19 cellular contexts compared by ENCODE assay signal in the genomic region with DNA sequence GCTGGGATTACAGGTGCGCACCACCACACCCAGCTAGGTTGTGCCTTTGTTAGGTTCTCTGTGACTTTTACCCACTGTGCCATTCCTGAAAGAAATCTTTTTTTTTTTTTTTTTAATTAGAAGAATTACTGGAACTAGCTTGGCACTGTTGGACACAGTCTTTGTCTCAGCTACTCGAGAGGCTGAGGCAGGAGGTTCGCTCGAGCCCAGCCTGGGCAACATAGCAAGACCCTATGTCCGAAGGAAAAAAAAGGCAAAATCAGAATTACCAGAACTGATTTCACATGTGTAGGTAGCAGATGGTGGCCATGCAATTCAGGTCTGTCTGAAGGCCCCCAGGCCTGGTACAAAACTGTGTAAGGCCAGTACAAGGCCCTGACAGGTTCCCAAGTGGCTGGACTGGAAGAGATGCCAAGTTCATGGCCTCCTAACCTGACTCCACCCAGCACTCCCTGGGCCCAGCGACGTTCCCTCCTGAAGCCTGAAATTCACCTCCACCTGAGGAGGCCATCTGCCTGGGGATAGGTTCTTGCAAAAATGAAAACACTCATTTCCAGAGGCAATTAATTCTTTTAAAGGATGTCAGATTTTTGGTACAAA. TPM values are rescaled to one million over a fixed set of nuclear protein-coding genes. Genes with fewer than 3 reads are reported as not detected.
A peak's percentile ranks its signal among the peaks of the same experiment; 100 is the strongest.
DNase-seq lines count a peak whose midpoint lies in the region; ATAC-seq and TF ChIP-seq lines count a peak whose summit lies in the region.
"Had no signal": no experiment of that assay in that cellular context is flagged by ENCODE, and none has a peak within 500 bp of the region (broad histone marks: within the 10 kb centered on the region; RNA-seq: fewer than 3 reads in every experiment).

No MANE protein-coding gene starts in this region.

- H3K4me2 ChIP-seq in BLaER1 treated with 17β-estradiol and CSF1 and Interleukin-3, amounts not matched to agents 10 nM and 100 nM, result peak overlapping the region in 6 of 11 experiments; percentile 1 to 65 (median 23); a peak in 8 of 22 replicates

- H3K9ac ChIP-seq in BLaER1 treated with 17β-estradiol and CSF1 and Interleukin-3, amounts not matched to agents 10 nM and 100 nM, result no peak overlapping the region
- H3K9ac ChIP-seq in SK-N-MC (ENCODE audit: insufficient read length), result no peak overlapping the region

- H3K4me3 Mint-ChIP-seq in activated CD4-positive, alpha-beta memory T cell treated with anti-CD3 and anti-CD28 coated beads for 36 hours, result no peak overlapping the region
- H3K4me3 Mint-ChIP-seq in activated CD4-positive, alpha-beta memory T cell treated with anti-CD3 and anti-CD28 coated beads, Interleukin-2, amount 10 ng/mL, durations not matched to agents 7 days and 5 days, result no peak overlapping the region
- H3K4me3 Mint-ChIP-seq: CD4-positive, CD25-positive, alpha-beta regulatory T cell had no signal

- peak overlapping the region in 3 of 11 experiments; percentile 24 to 32 (median 32); a peak in 3 of 22 replicates for H3K27ac ChIP-seq in BLaER1 treated with 17β-estradiol and CSF1 and Interleukin-3, amounts not matched to agents 10 nM and 100 nM
- H3K27ac ChIP-seq in SK-N-MC (0 out of 2 replicates have a peak overlapping the region, but pooled peaks have one; percentile 19), coronary artery (no peak overlapping the region)

- no peak for TF ChIP-seq CTCF in coronary artery (IDR thresholded peaks at IDR 0.05)

- H3K27me3 ChIP-seq in BLaER1 treated with 17β-estradiol and CSF1 and Interleukin-3, amounts not matched to agents 10 nM and 100 nM, result no peaks in the 10 kb centered on the region

- H3K4me1 ChIP-seq in BLaER1 treated with 17β-estradiol and CSF1 and Interleukin-3, amounts not matched to agents 10 nM and 100 nM, result peaks cover 29 to 68% (median 55%) of the 10 kb centered on the region in 10 experiments

- peak overlapping the region; percentile 49 for H3K27ac Mint-ChIP-seq in activated CD4-positive, alpha-beta memory T cell treated with anti-CD3 and anti-CD28 coated beads for 36 hours
- H3K27ac Mint-ChIP-seq in activated CD4-positive, alpha-beta memory T cell treated with anti-CD3 and anti-CD28 coated beads, Interleukin-2, amount 10 ng/mL, durations not matched to agents 7 days and 5 days, result no peak overlapping the region

- H3K36me3 Mint-ChIP-seq in activated CD4-positive, alpha-beta memory T cell treated with anti-CD3 and anti-CD28 coated beads for 36 hours, result peaks cover 20% of the 10 kb centered on the region
- H3K36me3 Mint-ChIP-seq in activated CD4-positive, alpha-beta memory T cell treated with anti-CD3 and anti-CD28 coated beads, Interleukin-2, amount 10 ng/mL, durations not matched to agents 7 days and 5 days (ENCODE audit: low read depth), result peaks cover 54% of the 10 kb centered on the region

- no peak for DNase-seq in activated CD4-positive, alpha-beta memory T cell treated with anti-CD3 and anti-CD28 coated beads for 36 hours
- no peak for DNase-seq in activated CD4-positive, alpha-beta memory T cell treated with anti-CD3 and anti-CD28 coated beads, Interleukin-2, amount 10 ng/mL, durations not matched to agents 7 days and 5 days
- DNase-seq in SK-N-MC (ENCODE audit: low read depth, low spot score) (no peak), coronary artery (ENCODE audit: low spot score) (peak; percentile 59), NCI-H1930 (lab: John Stamatoyannopoulos, UW) (no peak), NCI-H446 treated with DMSO at 0.1 percent for 48 hours (lab: John Stamatoyannopoulos, UW) (no peak)
- DNase-seq: 8988T; CD4-positive, CD25-positive, alpha-beta regulatory T cell; DMS53; KG1; NCI-H187; NCI-H226; NCI-H524 treated with DMSO at 0.1 percent for 48 hours; PC-3; RPMI8226; SIG-M5 had no signal

- H3K4me3 ChIP-seq in BLaER1 treated with 17β-estradiol and CSF1 and Interleukin-3, amounts not matched to agents 10 nM and 100 nM, result no peak overlapping the region
- H3K4me3 ChIP-seq in SK-N-MC (no peak overlapping the region), coronary artery (no peak overlapping the region)

- ATAC-seq in GM21381 (IDR thresholded peaks at IDR 0.05; ENCODE audit: unreplicated experiment), result no peak
- ATAC-seq: PC-3 had no signal

- H3K9me3 Mint-ChIP-seq in activated CD4-positive, alpha-beta memory T cell treated with anti-CD3 and anti-CD28 coated beads for 36 hours, result no peaks in the 10 kb centered on the region
- no peaks in the 10 kb centered on the region for H3K9me3 Mint-ChIP-seq in activated CD4-positive, alpha-beta memory T cell treated with anti-CD3 and anti-CD28 coated beads, Interleukin-2, amount 10 ng/mL, durations not matched to agents 7 days and 5 days
- H3K9me3 Mint-ChIP-seq: CD4-positive, CD25-positive, alpha-beta regulatory T cell had no signal

- H4K20me1 ChIP-seq in BLaER1 treated with 17β-estradiol and CSF1 and Interleukin-3, amounts not matched to agents 10 nM and 100 nM, result peaks cover 22 to 90% (median 62%) of the 10 kb centered on the region in 11 experiments; a peak in 21 of 22 replicates

- H3K9me3 ChIP-seq in BLaER1 treated with 17β-estradiol and CSF1 and Interleukin-3, amounts not matched to agents 10 nM and 100 nM (replicated peaks in 1 of 11), result no peaks in the 10 kb centered on the region
- no peaks in the 10 kb centered on the region for H3K9me3 ChIP-seq in SK-N-MC (ENCODE audit: low read depth, low read length)

- intact Hi-C loops in activated CD4-positive, alpha-beta memory T cell treated with anti-CD3 and anti-CD28 coated beads for 36 hours (cut with micrococcal nuclease), result no loop called here

- no peaks in the 10 kb centered on the region for H3K27me3 Mint-ChIP-seq in activated CD4-positive, alpha-beta memory T cell treated with anti-CD3 and anti-CD28 coated beads for 36 hours
- H3K27me3 Mint-ChIP-seq in activated CD4-positive, alpha-beta memory T cell treated with anti-CD3 and anti-CD28 coated beads, Interleukin-2, amount 10 ng/mL, durations not matched to agents 7 days and 5 days, result no peaks in the 10 kb centered on the region
- H3K27me3 Mint-ChIP-seq: CD4-positive, CD25-positive, alpha-beta regulatory T cell had no signal

- POLR2A ChIA-PET in activated CD4-positive, alpha-beta memory T cell treated with anti-CD3 and anti-CD28 coated beads for 36 hours (lab: Charles Lee), result interaction anchor here (1.0 kb wide), 1 partner anchor 39 kb away, joined by 3 read pairs; no protein-coding TSS in a partner anchor
- POLR2A ChIA-PET in activated CD4-positive, alpha-beta memory T cell treated with anti-CD3 and anti-CD28 coated beads, Interleukin-2, amount 10 ng/mL, durations not matched to agents 7 days and 5 days (lab: Charles Lee), result no interaction called here

- CTCF ChIA-PET in activated CD4-positive, alpha-beta memory T cell treated with anti-CD3 and anti-CD28 coated beads for 36 hours (lab: Charles Lee), result no interaction called here
- CTCF ChIA-PET in activated CD4-positive, alpha-beta memory T cell treated with anti-CD3 and anti-CD28 coated beads, Interleukin-2, amount 10 ng/mL, durations not matched to agents 7 days and 5 days (lab: Charles Lee), result interaction anchor here (1.5 kb wide), 1 partner anchor 163 kb away, joined by 3 read pairs; no protein-coding TSS in a partner anchor

- H3K36me3 ChIP-seq in BLaER1 treated with 17β-estradiol and CSF1 and Interleukin-3, amounts not matched to agents 10 nM and 100 nM, result peaks cover 34 to 57% (median 48%) of the 10 kb centered on the region in 11 experiments
- H3K36me3 ChIP-seq in SK-N-MC (ENCODE audit: insufficient read depth, low read length), result peaks cover 32% of the 10 kb centered on the region; the same call in 1 of the 2 replicates

- H3K4me1 Mint-ChIP-seq in activated CD4-positive, alpha-beta memory T cell treated with anti-CD3 and anti-CD28 coated beads for 36 hours (ENCODE audit: low read depth), result peaks cover 20% of the 10 kb centered on the region
- H3K4me1 Mint-ChIP-seq in activated CD4-positive, alpha-beta memory T cell treated with anti-CD3 and anti-CD28 coated beads, Interleukin-2, amount 10 ng/mL, durations not matched to agents 7 days and 5 days, result peaks cover 33% of the 10 kb centered on the region

RNA-seq across cellular contexts. Expression of a gene that starts 23.0 kb away (rescaled TPM):
- total RNA-seq in activated CD4-positive, alpha-beta memory T cell treated with anti-CD3 and anti-CD28 coated beads for 36 hours, result 10 to 100 TPM; 64.9 to 73.1 TPM
- 100 to 1,000 TPM; 168 to 179 TPM for total RNA-seq in activated CD4-positive, alpha-beta memory T cell treated with anti-CD3 and anti-CD28 coated beads, Interleukin-2, amount 10 ng/mL, durations not matched to agents 7 days and 5 days

RNA-seq across cellular contexts. Expression of a gene that starts 36.4 kb away (rescaled TPM):
- not detected for total RNA-seq in activated CD4-positive, alpha-beta memory T cell treated with anti-CD3 and anti-CD28 coated beads for 36 hours
- not detected for total RNA-seq in activated CD4-positive, alpha-beta memory T cell treated with anti-CD3 and anti-CD28 coated beads, Interleukin-2, amount 10 ng/mL, durations not matched to agents 7 days and 5 days
- total RNA-seq: CD4-positive, CD25-positive, alpha-beta regulatory T cell; H4; PC-3 had no signal

RNA-seq across cellular contexts. Expression of a gene that starts 48.2 kb away (rescaled TPM):
- total RNA-seq in activated CD4-positive, alpha-beta memory T cell treated with anti-CD3 and anti-CD28 coated beads for 36 hours, result 10 to 100 TPM; 34.0 to 36.0 TPM
- total RNA-seq in activated CD4-positive, alpha-beta memory T cell treated with anti-CD3 and anti-CD28 coated beads, Interleukin-2, amount 10 ng/mL, durations not matched to agents 7 days and 5 days, result 10 to 100 TPM; 41.7 to 41.8 TPM

RNA-seq across cellular contexts. Expression of a gene that starts 48.4 kb away (rescaled TPM):
- total RNA-seq in activated CD4-positive, alpha-beta memory T cell treated with anti-CD3 and anti-CD28 coated beads for 36 hours, result 10 to 100 TPM; 16.0 TPM
- 10 to 100 TPM; 12.2 to 12.6 TPM for total RNA-seq in activated CD4-positive, alpha-beta memory T cell treated with anti-CD3 and anti-CD28 coated beads, Interleukin-2, amount 10 ng/mL, durations not matched to agents 7 days and 5 days
